In the genomic region with DNA sequence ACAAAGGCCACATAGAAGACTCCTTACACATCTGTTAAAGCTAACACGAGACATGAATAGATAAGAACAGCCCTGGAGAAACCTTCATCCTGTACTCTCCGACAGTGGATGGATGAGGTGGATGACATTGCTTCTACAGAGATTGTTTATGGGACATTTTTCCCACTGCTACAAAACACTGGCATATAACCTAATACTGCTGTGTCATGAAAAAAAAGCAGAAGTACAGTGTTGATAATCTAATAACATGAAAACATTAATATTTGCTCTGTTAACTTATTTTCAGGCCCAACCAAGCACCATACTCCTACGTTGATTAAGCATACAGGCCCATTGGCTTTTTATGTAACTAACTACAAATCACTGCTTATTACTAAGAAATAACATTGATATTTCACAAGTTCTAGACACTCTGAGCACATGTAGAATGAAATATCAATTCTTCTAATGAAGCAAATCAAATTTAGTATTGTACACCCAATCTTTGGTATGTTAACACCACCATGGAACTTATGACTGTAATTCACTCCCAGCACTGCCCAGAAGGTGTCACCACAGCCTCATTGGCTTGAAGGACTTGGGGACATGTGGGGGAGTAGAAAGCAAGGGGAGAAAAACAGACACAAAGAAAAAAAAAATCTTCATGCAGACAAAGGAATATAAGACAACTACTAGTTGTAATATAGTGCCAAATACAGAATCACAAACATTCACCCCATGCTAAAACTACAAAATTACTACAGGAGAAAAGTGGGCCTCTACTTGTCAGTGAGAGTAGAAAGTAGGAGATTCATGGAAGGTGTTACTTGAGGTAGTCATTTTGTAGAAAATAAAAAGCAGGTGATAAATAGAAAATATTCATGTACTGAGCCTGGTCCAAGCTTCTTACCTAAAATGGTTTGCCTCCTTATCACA, we compare ENCODE assay signal across 8 cellular contexts.
DNase-seq lines count a peak whose midpoint lies in the region; ATAC-seq, FAIRE-seq and TF ChIP-seq lines count a peak whose summit lies in the region.

No MANE protein-coding gene starts in this region.

- H3K27ac ChIP-seq in DND-41 (ENCODE audit: low read length) (no peak overlapping the region), PC-3 (ENCODE audit: low read length) (no peak overlapping the region), GM12878 (ENCODE audit: control insufficient read depth, insufficient read depth) (no peak overlapping the region)

- in situ Hi-C loops in GM12878 (cut with MboI): no loop called here

- peak; percentile 80 for FAIRE-seq in GM12878 (lab: Jason Lieb, UNC)

- H3K36me3 ChIP-seq in DND-41 (ENCODE audit: insufficient read depth, low read length): no peaks in the 10 kb centered on the region
- H3K36me3 ChIP-seq in PC-3 (ENCODE audit: low read depth, low read length): peaks cover 3% of the 10 kb centered on the region; the same call in 1 of the 2 replicates
- no peaks in the 10 kb centered on the region for H3K36me3 ChIP-seq in GM12878 (ENCODE audit: control insufficient read depth in 2 of 2, insufficient read depth in 2 of 2, low read length in 1 of 2)

- H3K9me3 ChIP-seq in DND-41 (ENCODE audit: insufficient read depth, low read length, severe bottlenecking) (no peaks in the 10 kb centered on the region), PC-3 (ENCODE audit: low read length) (no peaks in the 10 kb centered on the region), GM12878 (replicated peaks; ENCODE audit: control insufficient read depth, insufficient read depth, low read length) (no peaks in the 10 kb centered on the region)

- POLR2A ChIA-PET in PC-3 (lab: Charles Lee; ENCODE audit: unreplicated experiment) (no interaction called here), GM12878 (lab: Charles Lee) (no interaction called here)

- RAD21 ChIA-PET in GM12878 (lab: Charles Lee; ENCODE audit: unreplicated experiment): interaction anchor here (0.6 to 2.8 kb wide), 15 partner anchors 10 to 1377 kb away, joined by 3 to 24 read pairs (median 3); no protein-coding TSS in a partner anchor

- 73% methylated on average over 3 of the region's 3 CpGs for whole genome bisulfite sequencing in GM12878 (ENCODE audit: insufficient coverage, insufficient replicate concordance, low lambda C conversion rate, missing lambda C conversion rate)

- H3K79me2 ChIP-seq in DND-41 (ENCODE audit: insufficient read depth, low read length): no peaks in the 10 kb centered on the region
- H3K79me2 ChIP-seq in PC-3 (ENCODE audit: low read length): no peaks in the 10 kb centered on the region
- H3K79me2 ChIP-seq in GM12878 (ENCODE audit: control insufficient read depth, insufficient read depth, low read length): no peaks in the 10 kb centered on the region

- H3K4me3 ChIP-seq in DND-41 (ENCODE audit: low read depth in 1 of 2, low read length in 2 of 2) (no peak overlapping the region), PC-3 (ENCODE audit: low read length) (no peak overlapping the region), GM12878 (no peak overlapping the region)

- no TSS peak for BruUV-seq in PC-3 (replicated peaks; lab: Mats Ljungman, UMichigan)
- BruUV-seq in GM12878 (replicated peaks; lab: Mats Ljungman, UMichigan): no TSS peak

- DNase-seq in DND-41 (peak; percentile 63), Kasumi-1 (lab: John Stamatoyannopoulos, UW) (peak; percentile 80 to 84), PC-3 (peak; percentile 69), GM12878 (ENCODE audit: low read depth, low spot score) (peak; percentile 42), iPS DF 4.7 (ENCODE audit: extremely low read depth, low spot score) (peak; percentile 36)
- peak; percentile 8 to 22 for DNase-seq in stimulated activated CD4-positive, alpha-beta T cell treated with anti-CD3 and anti-CD28 coated beads, Interleukin-12 subunit alpha, Interleukin-12 subunit beta, amount 100 ng/mL, for 24 hours (ENCODE audit: low read depth in 2 of 2)

- TF ChIP-seq EP300 in GM12878 (IDR thresholded peaks at IDR 0.05; ENCODE audit: borderline replicate concordance in 1 of 2, control insufficient read depth in 1 of 2, low read depth in 2 of 2, low read length in 2 of 2): no peak

- TF ChIP-seq CTCF in DND-41 (IDR thresholded peaks at IDR 0.05; ENCODE audit: borderline replicate concordance, extremely low read depth, low read length, poor library complexity, severe bottlenecking): peak; percentile 79
- TF ChIP-seq CTCF in PC-3 (conservative IDR thresholded peaks at IDR 0.05; ENCODE audit: low read depth, low read length): peak; percentile 88
- peak; percentile 82 to 93 (median 86) for TF ChIP-seq CTCF in GM12878 (IDR thresholded peaks at IDR 0.05 in 2 of 3, conservative IDR thresholded peaks at IDR 0.05 in 1 of 3; ENCODE audit: control insufficient read depth in 2 of 3, extremely low read depth in 1 of 3, insufficient read depth in 1 of 3, low read depth in 3 of 3, low read length in 3 of 3)

- H3K4me1 ChIP-seq in DND-41 (ENCODE audit: insufficient read depth, low read length): no peaks in the 10 kb centered on the region
- no peaks in the 10 kb centered on the region for H3K4me1 ChIP-seq in PC-3 (ENCODE audit: insufficient read depth, low read length)
- no peaks in the 10 kb centered on the region for H3K4me1 ChIP-seq in GM12878 (ENCODE audit: control insufficient read depth, insufficient read depth, low read length)

- peak; percentile 99 for TF ChIP-seq RAD21 in GM12878 (IDR thresholded peaks at IDR 0.05; ENCODE audit: insufficient read depth, low read depth, low read length)

- H3K9ac ChIP-seq in DND-41 (ENCODE audit: low read depth, low read length): no peak overlapping the region
- H3K9ac ChIP-seq in PC-3 (ENCODE audit: low read length): no peak overlapping the region
- no peak overlapping the region for H3K9ac ChIP-seq in GM12878 (ENCODE audit: control insufficient read depth, insufficient read depth, low read length)

- H3K9me2 ChIP-seq in PC-3 (replicated peaks; ENCODE audit: low read length): no peaks in the 10 kb centered on the region

- H3K27me3 ChIP-seq in DND-41 (ENCODE audit: insufficient read depth, low read length, poor library complexity) (no peaks in the 10 kb centered on the region), PC-3 (ENCODE audit: low read length) (no peaks in the 10 kb centered on the region), GM12878 (replicated peaks in 1 of 2; ENCODE audit: control insufficient read depth in 2 of 2, insufficient read depth in 2 of 2, low read length in 1 of 2) (no peaks in the 10 kb centered on the region)

- H3F3A ChIP-seq in PC-3 (ENCODE audit: low read length, unreplicated experiment): no peaks in the 10 kb centered on the region

- SMC1A ChIA-PET in GM12878 (lab: Charles Lee; ENCODE audit: uncharacterized antibody, unreplicated experiment): interaction anchor here (0.8 to 5.5 kb wide), 26 partner anchors 8 to 702 kb away, joined by 3 to 33 read pairs (median 4); no protein-coding TSS in a partner anchor

- H3K4me2 ChIP-seq in DND-41 (ENCODE audit: insufficient read depth, low read length): no peak overlapping the region
- no peak overlapping the region for H3K4me2 ChIP-seq in PC-3 (ENCODE audit: low read length)
- no peak overlapping the region for H3K4me2 ChIP-seq in GM12878 (ENCODE audit: control insufficient read depth, insufficient read depth)

- no peak for TF ChIP-seq POLR2A in GM12878 (IDR thresholded peaks at IDR 0.05; ENCODE audit: low read depth, low read length)

- intact Hi-C loops in PC-3 (cut with micrococcal nuclease): loop anchor here (2.0 to 10.0 kb wide), 6 partner anchors 163 to 1373 kb away; partner anchors contain the start of gene ZFHX3
- intact Hi-C loops in GM12878 (cut with micrococcal nuclease; ENCODE audit: unreplicated experiment): loop anchor here (1.0 to 10.0 kb wide), 7 partner anchors 163 to 1455 kb away; no protein-coding TSS in a partner anchor

- no peak overlapping the region for H2AFZ ChIP-seq in DND-41 (ENCODE audit: low read depth, low read length)
- H2AFZ ChIP-seq in PC-3 (ENCODE audit: low read length): no peak overlapping the region
- no peak overlapping the region for H2AFZ ChIP-seq in GM12878 (ENCODE audit: control insufficient read depth, low read depth, low read length)

- no peaks in the 10 kb centered on the region for H4K20me1 ChIP-seq in DND-41 (ENCODE audit: insufficient read depth, low read length)
- no peaks in the 10 kb centered on the region for H4K20me1 ChIP-seq in PC-3 (ENCODE audit: low read length)
- no peaks in the 10 kb centered on the region for H4K20me1 ChIP-seq in GM12878 (ENCODE audit: control insufficient read depth, insufficient read depth)

- ATAC-seq in DND-41 (ENCODE audit: insufficient read depth, low read depth) (peak; percentile 80), GM21529 (IDR thresholded peaks at IDR 0.05; ENCODE audit: unreplicated experiment) (peak; percentile 88), PC-3 (peak; percentile 71), GM12878 (peak; percentile 98), HG02970 (IDR thresholded peaks at IDR 0.05; ENCODE audit: low FRiP score, unreplicated experiment) (no peak)

- CTCF ChIA-PET in PC-3 (lab: Charles Lee): no interaction called here
- CTCF ChIA-PET in GM12878 (lab: Yijun Ruan, JAX): interaction anchor here (0.5 to 3.0 kb wide), 41 partner anchors 9 to 1457 kb away, joined by 3 to 33 read pairs (median 4); no protein-coding TSS in a partner anchor

TF ChIP-seq in GM12878, 131 proteins besides CTCF, POLR2A, EP300 and RAD21 (continues in another document):
- TF ChIP-seq NR2C1 (IDR thresholded peaks at IDR 0.05) (no peak), SIN3A (IDR thresholded peaks at IDR 0.05; ENCODE audit: low read depth, low read length) (no peak), CBFB (IDR thresholded peaks at IDR 0.05; ENCODE audit: low read depth) (0 out of 2 replicates have a peak, but pooled peaks have one; percentile 22), CHD2 (IDR thresholded peaks at IDR 0.05; ENCODE audit: borderline replicate concordance, low read depth, low read length) (no peak), CHD4 (IDR thresholded peaks at IDR 0.05) (no peak), TCF3 (IDR thresholded peaks at IDR 0.05; ENCODE audit: borderline replicate concordance, insufficient read depth, low read depth, low read length) (no peak), SMC3 (IDR thresholded peaks at IDR 0.05; ENCODE audit: borderline replicate concordance, low read length) (peak; percentile 93), EGR1 (IDR thresholded peaks at IDR 0.05; ENCODE audit: borderline replicate concordance in 1 of 2, low read depth in 2 of 2, low read length in 2 of 2) (peak in 1 of 2 experiments; percentile 46; a peak in 1 of 3 replicates), ZNF384 (IDR thresholded peaks at IDR 0.05; ENCODE audit: borderline replicate concordance, low read depth, low read length) (0 out of 2 replicates have a peak, but pooled peaks have one; percentile 50)

Comparison
In these comparisons a context has a peak if more than half of its experiments do, and no peak if none do; other contexts are left out.
1. DNase-seq: peak in every context shown above with its lines; median percentile 82 in Kasumi-1; 69 in PC-3; 63 in DND-41; 42 in GM12878; 36 in iPS DF 4.7; 15 in stimulated activated CD4-positive, alpha-beta T cell treated with anti-CD3 and anti-CD28 coated beads, Interleukin-12 subunit alpha, Interleukin-12 subunit beta, amount 100 ng/mL, for 24 hours.